ENCODE assay signal across 8 cellular contexts in genomic region chr14:77059276-77059934, GRCh38. TPM values are rescaled to one million over a fixed set of nuclear protein-coding genes. Genes with fewer than 3 reads are reported as not detected.
DNase-seq lines count a peak whose midpoint lies in the region; ATAC-seq and TF ChIP-seq lines count a peak whose summit lies in the region.

No MANE protein-coding gene starts in this region.

- peaks cover 4% of the 10 kb centered on the region for H3K9me3 ChIP-seq in adipocyte (ENCODE audit: control insufficient read depth, low read length)

- no peak for ATAC-seq in GM21717 (IDR thresholded peaks at IDR 0.05; ENCODE audit: unreplicated experiment)

- H3K36me3 ChIP-seq in adipocyte (ENCODE audit: control insufficient read depth, insufficient read depth, low read length, severe bottlenecking) = no peaks in the 10 kb centered on the region

- no peaks in the 10 kb centered on the region for H3K4me1 ChIP-seq in adipocyte (ENCODE audit: control insufficient read depth, insufficient read depth, low read length)

- no peaks in the 10 kb centered on the region for H3K27me3 ChIP-seq in adipocyte (replicated peaks; ENCODE audit: control insufficient read depth, insufficient read depth, low read length)

- DNase-seq in Caki2 (ENCODE audit: low read depth) = peak; percentile 80
- DNase-seq in M059J (ENCODE audit: low read depth) = peak; percentile 95
- DNase-seq in adipocyte (ENCODE audit: low read depth) = peak; percentile 65
- DNase-seq in iPS-NIHi11 (ENCODE audit: low spot score) = peak; percentile 74
- DNase-seq in RPMI8226 = no peak
- DNase-seq in GM10266 (ENCODE audit: extremely low spot score) = no peak

- in situ Hi-C loops in Caki2 (cut with HindIII; ENCODE audit: low pct_unique_long_range_greater_than_20kb, low sequenced_read_pairs) = no loop called here

- no peak for TF ChIP-seq CTCF in GM10266 (IDR thresholded peaks at IDR 0.05; ENCODE audit: control insufficient read depth, insufficient read depth, low read depth, missing control alignments)

- no peak overlapping the region for H3K9ac ChIP-seq in adipocyte (ENCODE audit: low read length)

- peak overlapping the region; percentile 63 for H3K27ac ChIP-seq in temporal lobe (ENCODE audit: low read depth, low read length)

- H3K4me3 ChIP-seq in adipocyte (ENCODE audit: low read length) = no peak overlapping the region

RNA-seq across cellular contexts. Expression of gene IRF2BPL, which starts 30.9 kb away (rescaled TPM):
- 45.8 and 55.8 TPM in 2 replicates for total RNA-seq in Caki2 (2014; rRNA removed; shearing (Covaris generic); ENCODE audit: low replicate concordance)
- total RNA-seq in M059J (2014; rRNA removed; shearing (Covaris generic)) = 13.2 and 31.7 TPM in 2 replicates
- total RNA-seq in temporal lobe = 54.6 TPM

RNA-seq across cellular contexts. Expression of gene CIPC, which starts 38.7 kb away (rescaled TPM):
- 7.8 and 18.3 TPM in 2 replicates for total RNA-seq in Caki2 (2014; rRNA removed; shearing (Covaris generic); ENCODE audit: low replicate concordance)
- 14.2 and 19.2 TPM in 2 replicates for total RNA-seq in M059J (2014; rRNA removed; shearing (Covaris generic))
- total RNA-seq in temporal lobe = 34.9 TPM

Comparison
In these comparisons a context has a peak if more than half of its experiments do, and no peak if none do; other contexts are left out.
1. DNase-seq: peak in Caki2 (single experiment), M059J (single experiment), adipocyte (single experiment) and iPS-NIHi11 (single experiment); none in RPMI8226 (single experiment) and GM10266 (single experiment).